In the genomic region with DNA sequence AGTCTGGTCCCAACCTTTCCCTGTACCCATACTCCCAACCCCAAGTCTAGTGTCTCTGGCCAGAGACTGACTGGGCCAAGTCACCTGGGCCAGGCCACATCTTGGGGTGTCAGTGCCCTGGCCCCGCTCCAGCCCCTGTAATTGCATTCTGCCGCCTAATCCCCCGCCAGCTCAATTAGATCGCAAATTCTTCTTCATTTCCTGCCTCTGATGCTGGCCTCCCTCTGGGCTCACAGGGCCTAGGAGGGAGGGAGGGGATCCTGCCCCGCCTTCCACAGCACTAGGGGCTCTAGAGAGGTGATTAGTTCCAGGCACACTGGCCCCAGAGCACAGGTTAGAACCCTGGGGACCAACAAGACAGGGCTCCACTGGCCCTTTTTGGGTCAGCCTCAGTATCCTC, we compare ENCODE assay signal across 10 cellular contexts. TPM values are rescaled to one million over a fixed set of nuclear protein-coding genes. Genes with fewer than 3 reads are reported as not detected.
DNase-seq lines count a peak whose midpoint lies in the region; ATAC-seq and TF ChIP-seq lines count a peak whose summit lies in the region.
"Had no signal": no experiment of that assay in that cellular context is flagged by ENCODE, and none has a peak within 500 bp of the region (broad histone marks: within the 10 kb centered on the region; RNA-seq: fewer than 3 reads in every experiment).

No MANE protein-coding gene starts in this region.

- ATAC-seq in GM19452 (IDR thresholded peaks at IDR 0.05; ENCODE audit: unreplicated experiment) (no peak), HG03139 (IDR thresholded peaks at IDR 0.05; ENCODE audit: unreplicated experiment) (no peak)

- peaks cover 53 to 67% of the 10 kb centered on the region in 2 donors for H3K4me1 ChIP-seq in duodenal mucosa (ENCODE audit: control insufficient read depth in 1 of 2, insufficient read depth in 2 of 2, low read length in 2 of 2)

- H3K27ac ChIP-seq in duodenal mucosa (ENCODE audit: low read depth, low read length) = peak overlapping the region; percentile 0

- H3K27me3 Mint-ChIP-seq in IgD-negative memory B cell = no peaks in the 10 kb centered on the region
- no peaks in the 10 kb centered on the region for H3K27me3 Mint-ChIP-seq in nephron (ENCODE audit: low read depth)

- H3K4me3 Mint-ChIP-seq in IgD-negative memory B cell (peak overlapping the region; percentile 61 to 99 (median 88)), nephron (peak overlapping the region; percentile 79 to 98 (median 83))

- H3K36me3 Mint-ChIP-seq in IgD-negative memory B cell = peaks cover 1% of the 10 kb centered on the region
- H3K36me3 Mint-ChIP-seq in nephron (ENCODE audit: low read depth) = peaks cover 4% of the 10 kb centered on the region

- no peak overlapping the region for H3K9ac ChIP-seq in duodenal mucosa (ENCODE audit: low read depth in 1 of 2, low read length in 2 of 2)

- H3K27me3 ChIP-seq in duodenal mucosa (ENCODE audit: control insufficient read depth in 1 of 2, insufficient read depth in 2 of 2, low read length in 2 of 2) = no peaks in the 10 kb centered on the region

- no peak for TF ChIP-seq CTCF in nephron (IDR thresholded peaks at IDR 0.05; ENCODE audit: unreplicated experiment in 3 of 3)

- H3K4me3 ChIP-seq in duodenal mucosa (ENCODE audit: low read depth in 1 of 2, low read length in 2 of 2) = no peak overlapping the region

- DNase-seq in A172 (ENCODE audit: low spot score) = peak; percentile 59
- DNase-seq in H4 (ENCODE audit: low spot score) = no peak
- DNase-seq in NCI-H2107 treated with DMSO at 0.1 percent for 48 hours (lab: John Stamatoyannopoulos, UW; ENCODE audit: unreplicated experiment) = no peak
- DNase-seq: activated CD4-positive, CD25-positive, alpha-beta regulatory T cell; NCI-H2107 had no signal

- H3K27ac Mint-ChIP-seq in IgD-negative memory B cell (peak overlapping the region; percentile 90 to 97 (median 92)), nephron (peak overlapping the region; percentile 93 to 96 (median 95))

- no peaks in the 10 kb centered on the region for H3K9me3 Mint-ChIP-seq in IgD-negative memory B cell
- no peaks in the 10 kb centered on the region for H3K9me3 Mint-ChIP-seq in nephron

- no peaks in the 10 kb centered on the region for H3K9me3 ChIP-seq in duodenal mucosa (ENCODE audit: control insufficient read depth in 1 of 2, low read length in 2 of 2)

- H3K4me1 Mint-ChIP-seq in IgD-negative memory B cell (peaks cover 40 to 62% (median 55%) of the 10 kb centered on the region in 3 donors), nephron (peaks cover 66% of the 10 kb centered on the region)

- H3K36me3 ChIP-seq in duodenal mucosa (ENCODE audit: control insufficient read depth in 1 of 2, insufficient read depth in 2 of 2, low read length in 2 of 2) = no peaks in the 10 kb centered on the region

RNA-seq across cellular contexts. Expression of gene CXXC5, which starts 5.5 kb away (rescaled TPM):
- total RNA-seq in A172 (2014; rRNA removed; shearing (Covaris generic)) = 162 and 189 TPM in 2 replicates
- 447 TPM for polyA plus RNA-seq in IgD-negative memory B cell
- 46.9 and 55.1 TPM in 2 replicates for total RNA-seq in H4 (2014; rRNA removed; shearing (Covaris generic))
